12 cellular contexts compared by ENCODE assay signal in genomic region chr17:1367351-1367745, GRCh38. TPM values are rescaled to one million over a fixed set of nuclear protein-coding genes. Genes with fewer than 3 reads are reported as not detected.
A peak's percentile ranks its signal among the peaks of the same experiment; 100 is the strongest.
DNase-seq lines count a peak whose midpoint lies in the region; ATAC-seq and TF ChIP-seq lines count a peak whose summit lies in the region.
"Had no signal": no experiment of that assay in that cellular context is flagged by ENCODE, and none has a peak within 500 bp of the region (broad histone marks: within the 10 kb centered on the region; RNA-seq: fewer than 3 reads in every experiment).

No MANE protein-coding gene starts in this region.

- H3K27ac ChIP-seq in gastroesophageal sphincter (peak overlapping the region in 3 of 4 donors; percentile 38 to 68 (median 57)), prostate gland (no peak overlapping the region)
- H3K27ac ChIP-seq: neutrophil had no signal

- intact Hi-C loops in activated CD8-positive, alpha-beta T cell treated with anti-CD3 and anti-CD28 coated beads for 36 hours (cut with micrococcal nuclease), result loop anchor here (5.0 kb wide), 1 partner anchor 150 kb away; the partner anchor contains the start of gene INPP5K
- intact Hi-C loops in prostate gland (cut with DNase I), result loop anchor here (5.0 kb wide), 2 partner anchors 90 to 150 kb away; partner anchors contain the start of genes CRK and INPP5K

- H3K27me3 Mint-ChIP-seq in activated CD8-positive, alpha-beta T cell treated with anti-CD3 and anti-CD28 coated beads for 36 hours, result no peaks in the 10 kb centered on the region
- H3K27me3 Mint-ChIP-seq in activated CD8-positive, alpha-beta T cell treated with anti-CD3 and anti-CD28 coated beads, Interleukin-2, amount 10 ng/mL, durations not matched to agents 7 days and 5 days (ENCODE audit: low read depth), result no peaks in the 10 kb centered on the region
- H3K27me3 Mint-ChIP-seq in WTC11 (ENCODE audit: low read depth), result no peaks in the 10 kb centered on the region
- no peaks in the 10 kb centered on the region for H3K27me3 Mint-ChIP-seq in stimulated activated naive CD8-positive, alpha-beta T cell treated with anti-CD3 and anti-CD28 coated beads, Interleukin-15, amount 100 ng/mL, for 72 hours

- no peak overlapping the region for H3K4me3 Mint-ChIP-seq in activated CD8-positive, alpha-beta T cell treated with anti-CD3 and anti-CD28 coated beads for 36 hours
- no peak overlapping the region for H3K4me3 Mint-ChIP-seq in activated CD8-positive, alpha-beta T cell treated with anti-CD3 and anti-CD28 coated beads, Interleukin-2, amount 10 ng/mL, durations not matched to agents 7 days and 5 days
- peak overlapping the region; percentile 24; the same call in 1 of the 2 replicates for H3K4me3 Mint-ChIP-seq in WTC11
- H3K4me3 Mint-ChIP-seq in stimulated activated naive CD8-positive, alpha-beta T cell treated with anti-CD3 and anti-CD28 coated beads, Interleukin-15, amount 100 ng/mL, for 72 hours, result no peak overlapping the region

- POLR2A ChIA-PET in activated CD8-positive, alpha-beta T cell treated with anti-CD3 and anti-CD28 coated beads for 36 hours (lab: Charles Lee), result interaction anchor here (1.3 to 3.2 kb wide), 2 partner anchors 17 to 29 kb away, joined by 5 to 17 read pairs; no protein-coding TSS in a partner anchor
- POLR2A ChIA-PET in activated CD8-positive, alpha-beta T cell treated with anti-CD3 and anti-CD28 coated beads, Interleukin-2, amount 10 ng/mL, durations not matched to agents 7 days and 5 days (lab: Charles Lee), result no interaction called here
- POLR2A ChIA-PET in WTC11 (lab: Charles Lee), result no interaction called here

- peaks cover 57% of the 10 kb centered on the region for H3K4me1 Mint-ChIP-seq in activated CD8-positive, alpha-beta T cell treated with anti-CD3 and anti-CD28 coated beads for 36 hours (ENCODE audit: low read depth)
- peaks cover 52% of the 10 kb centered on the region for H3K4me1 Mint-ChIP-seq in activated CD8-positive, alpha-beta T cell treated with anti-CD3 and anti-CD28 coated beads, Interleukin-2, amount 10 ng/mL, durations not matched to agents 7 days and 5 days (ENCODE audit: low read depth)
- peaks cover 68% of the 10 kb centered on the region for H3K4me1 Mint-ChIP-seq in WTC11
- H3K4me1 Mint-ChIP-seq in stimulated activated naive CD8-positive, alpha-beta T cell treated with anti-CD3 and anti-CD28 coated beads, Interleukin-15, amount 100 ng/mL, for 72 hours, result peaks cover 77% of the 10 kb centered on the region

- WGBS in gastroesophageal sphincter (ENCODE audit: low coverage in 1 of 2), 2 donors, result 57 to 59% methylated on average over 4 of the region's 5 CpGs
- 66% methylated on average over 5 of the region's 5 CpGs for WGBS in prostate gland

- H3K4me3 ChIP-seq in gastroesophageal sphincter, result no peak overlapping the region
- H3K4me3 ChIP-seq in prostate gland, result no peak overlapping the region
- H3K4me3 ChIP-seq: ascending aorta had no signal

- H3K4me1 ChIP-seq in gastroesophageal sphincter (peaks cover 19 to 100% (median 63%) of the 10 kb centered on the region in 3 donors), prostate gland (replicated peaks) (peaks cover 5% of the 10 kb centered on the region)

- H3K27ac Mint-ChIP-seq in activated CD8-positive, alpha-beta T cell treated with anti-CD3 and anti-CD28 coated beads for 36 hours, result peak overlapping the region; percentile 31
- no peak overlapping the region for H3K27ac Mint-ChIP-seq in activated CD8-positive, alpha-beta T cell treated with anti-CD3 and anti-CD28 coated beads, Interleukin-2, amount 10 ng/mL, durations not matched to agents 7 days and 5 days
- peak overlapping the region; percentile 94 for H3K27ac Mint-ChIP-seq in WTC11
- peak overlapping the region; percentile 11 to 51 for H3K27ac Mint-ChIP-seq in stimulated activated naive CD8-positive, alpha-beta T cell treated with anti-CD3 and anti-CD28 coated beads, Interleukin-15, amount 100 ng/mL, for 72 hours

- H3K9me3 ChIP-seq in gastroesophageal sphincter (no peaks in the 10 kb centered on the region), prostate gland (no peaks in the 10 kb centered on the region)
- H3K9me3 ChIP-seq: ascending aorta, neutrophil had no signal

- no peak for ATAC-seq in activated CD8-positive, alpha-beta T cell treated with anti-CD3 and anti-CD28 coated beads for 36 hours
- ATAC-seq in activated CD8-positive, alpha-beta T cell treated with anti-CD3 and anti-CD28 coated beads, Interleukin-2, amount 10 ng/mL, durations not matched to agents 7 days and 5 days, result no peak
- ATAC-seq in WTC11 (no peak), gastroesophageal sphincter (no peak), HG03442 (IDR thresholded peaks at IDR 0.05; ENCODE audit: unreplicated experiment) (no peak), HG02571 (IDR thresholded peaks at IDR 0.05; ENCODE audit: unreplicated experiment) (no peak)
- ATAC-seq in stimulated activated naive CD8-positive, alpha-beta T cell treated with anti-CD3 and anti-CD28 coated beads, Interleukin-15, amount 100 ng/mL, for 72 hours, result no peak

- H3K9me3 Mint-ChIP-seq in activated CD8-positive, alpha-beta T cell treated with anti-CD3 and anti-CD28 coated beads for 36 hours, result no peaks in the 10 kb centered on the region
- H3K9me3 Mint-ChIP-seq in activated CD8-positive, alpha-beta T cell treated with anti-CD3 and anti-CD28 coated beads, Interleukin-2, amount 10 ng/mL, durations not matched to agents 7 days and 5 days (ENCODE audit: insufficient read depth), result no peaks in the 10 kb centered on the region
- H3K9me3 Mint-ChIP-seq in WTC11, result no peaks in the 10 kb centered on the region
- H3K9me3 Mint-ChIP-seq in stimulated activated naive CD8-positive, alpha-beta T cell treated with anti-CD3 and anti-CD28 coated beads, Interleukin-15, amount 100 ng/mL, for 72 hours, result no peaks in the 10 kb centered on the region

- H3K36me3 ChIP-seq in gastroesophageal sphincter, result peaks cover 0 to 15% of the 10 kb centered on the region in 2 donors
- no peaks in the 10 kb centered on the region for H3K36me3 ChIP-seq in prostate gland

- TF ChIP-seq EP300 in gastroesophageal sphincter (IDR thresholded peaks at IDR 0.05), result no peak

- peaks cover 30% of the 10 kb centered on the region for H3K36me3 Mint-ChIP-seq in activated CD8-positive, alpha-beta T cell treated with anti-CD3 and anti-CD28 coated beads for 36 hours (ENCODE audit: low read depth)
- peaks cover 36% of the 10 kb centered on the region for H3K36me3 Mint-ChIP-seq in activated CD8-positive, alpha-beta T cell treated with anti-CD3 and anti-CD28 coated beads, Interleukin-2, amount 10 ng/mL, durations not matched to agents 7 days and 5 days (ENCODE audit: low read depth)
- peaks cover 25% of the 10 kb centered on the region for H3K36me3 Mint-ChIP-seq in WTC11

- H3K27me3 ChIP-seq in gastroesophageal sphincter (no peaks in the 10 kb centered on the region), prostate gland (replicated peaks; ENCODE audit: insufficient read depth) (no peaks in the 10 kb centered on the region)
- H3K27me3 ChIP-seq: ascending aorta, neutrophil had no signal

- CTCF ChIA-PET in activated CD8-positive, alpha-beta T cell treated with anti-CD3 and anti-CD28 coated beads for 36 hours (lab: Charles Lee), result interaction anchor here (2.7 to 2.9 kb wide), 2 partner anchors 24 to 148 kb away, joined by 49 to 51 read pairs; partner anchors contain the start of gene INPP5K
- CTCF ChIA-PET in activated CD8-positive, alpha-beta T cell treated with anti-CD3 and anti-CD28 coated beads, Interleukin-2, amount 10 ng/mL, durations not matched to agents 7 days and 5 days (lab: Charles Lee), result interaction anchor here (1.3 to 8.2 kb wide), 4 partner anchors 9 to 263 kb away, joined by 3 to 143 read pairs (median 4); partner anchors contain the start of gene INPP5K
- CTCF ChIA-PET in WTC11 (lab: Charles Lee), result interaction anchor here (1.1 to 3.7 kb wide), 5 partner anchors 8 to 90 kb away, joined by 3 to 102 read pairs (median 20); partner anchors contain the start of gene YWHAE

- no peak for DNase-seq in activated CD8-positive, alpha-beta T cell treated with anti-CD3 and anti-CD28 coated beads for 36 hours
- no peak for DNase-seq in activated CD8-positive, alpha-beta T cell treated with anti-CD3 and anti-CD28 coated beads, Interleukin-2, amount 10 ng/mL, durations not matched to agents 7 days and 5 days
- DNase-seq in WTC11 (ENCODE audit: low spot score) (no peak), prostate gland (ENCODE audit: low spot score) (no peak)
- no peak for DNase-seq in stimulated activated naive CD8-positive, alpha-beta T cell treated with anti-CD3 and anti-CD28 coated beads, Interleukin-15, amount 100 ng/mL, for 72 hours
- DNase-seq: Karpas-422, T1000 had no signal

- TF ChIP-seq POLR2A in gastroesophageal sphincter (IDR thresholded peaks at IDR 0.05) (no peak), prostate gland (IDR thresholded peaks at IDR 0.05) (no peak)

- TF ChIP-seq CTCF in activated CD8-positive, alpha-beta T cell treated with anti-CD3 and anti-CD28 coated beads for 36 hours (IDR thresholded peaks at IDR 0.05), result no peak
- TF ChIP-seq CTCF in WTC11 (IDR thresholded peaks at IDR 0.05), result no peak
- TF ChIP-seq CTCF in gastroesophageal sphincter (IDR thresholded peaks at IDR 0.05), result no peak
- TF ChIP-seq CTCF in prostate gland (IDR thresholded peaks at IDR 0.05), result no peak

TF ChIP-seq in WTC11, 78 proteins besides CTCF, POLR2A, EP300 and RAD21 (continues in another document):
- TF ChIP-seq E2F4 (CRISPR knock-in tag; IDR thresholded peaks at IDR 0.05; ENCODE audit: borderline replicate concordance, low read depth) (no peak), ZNF138 (CRISPR knock-in tag; conservative IDR thresholded peaks at IDR 0.05) (no peak), HMGA2 (CRISPR knock-in tag; IDR thresholded peaks at IDR 0.05) (no peak)

RNA-seq across cellular contexts. Expression of gene YWHAE, which starts 32.7 kb away (rescaled TPM):
- 100 to 1,000 TPM; 425 to 440 TPM for total RNA-seq in activated CD8-positive, alpha-beta T cell treated with anti-CD3 and anti-CD28 coated beads for 36 hours
- 100 to 1,000 TPM; 393 to 414 TPM for total RNA-seq in activated CD8-positive, alpha-beta T cell treated with anti-CD3 and anti-CD28 coated beads, Interleukin-2, amount 10 ng/mL, durations not matched to agents 7 days and 5 days
- total RNA-seq in WTC11 (2021) (1,033 to 1,180 TPM (median 1,148 TPM) in 3 replicates), gastroesophageal sphincter (100 to 1,000 TPM; 359 to 456 (median 398) TPM), prostate gland (100 to 1,000 TPM; 643 to 716 TPM)

Comparison
In these comparisons a context has a peak if more than half of its experiments do, and no peak if none do; other contexts are left out.
1. H3K27ac ChIP-seq: peak in gastroesophageal sphincter (3 of 4); none in prostate gland (0 of 2).